In genomic region chr11:1401656-1402221, GRCh38 we compare ENCODE assay signal across 9 cellular contexts. TPM values are rescaled to one million over a fixed set of nuclear protein-coding genes. Genes with fewer than 3 reads are reported as not detected.
DNase-seq lines count a peak whose midpoint lies in the region; ATAC-seq and TF ChIP-seq lines count a peak whose summit lies in the region.
"Had no signal": no experiment of that assay in that cellular context is flagged by ENCODE, and none has a peak within 500 bp of the region (broad histone marks: within the 10 kb centered on the region; RNA-seq: fewer than 3 reads in every experiment).

No MANE protein-coding gene starts in this region.

- no peaks in the 10 kb centered on the region for H3K36me3 ChIP-seq in heart right ventricle
- no peaks in the 10 kb centered on the region for H3K36me3 ChIP-seq in sigmoid colon

- no peaks in the 10 kb centered on the region for H3K4me1 Mint-ChIP-seq in activated naive CD8-positive, alpha-beta T cell treated with anti-CD3 and anti-CD28 coated beads for 36 hours

- H3K27ac Mint-ChIP-seq in activated naive CD8-positive, alpha-beta T cell treated with anti-CD3 and anti-CD28 coated beads for 36 hours, result no peak overlapping the region
- H3K27ac Mint-ChIP-seq: T-helper 1 cell treated with Interleukin-12 subunit alpha and Interleukin-12 subunit beta and Interleukin-4 antibody, amounts not matched to agents 30 μg/mL and 1 μg/mL, for 36 hours had no signal

- H3K4me3 ChIP-seq in heart right ventricle (no peak overlapping the region), sigmoid colon (no peak overlapping the region)

- peak; percentile 10 for DNase-seq in NCI-H748 (lab: John Stamatoyannopoulos, UW; ENCODE audit: unreplicated experiment)
- DNase-seq in NCI-H748 treated with DMSO at 0.1 percent for 48 hours (lab: John Stamatoyannopoulos, UW), result no peak
- DNase-seq in NCI-H69 (lab: John Stamatoyannopoulos, UW), result peak; percentile 78
- DNase-seq in activated naive CD8-positive, alpha-beta T cell treated with anti-CD3 and anti-CD28 coated beads for 36 hours, result peak; percentile 52
- peak; percentile 74 to 80 for DNase-seq in heart right ventricle
- DNase-seq in retina, result peak; percentile 76
- DNase-seq in SHP77 treated with DMSO at 0.1 percent for 48 hours (lab: John Stamatoyannopoulos, UW), result no peak
- no peak for DNase-seq in sigmoid colon

- H3K9me3 Mint-ChIP-seq in activated naive CD8-positive, alpha-beta T cell treated with anti-CD3 and anti-CD28 coated beads for 36 hours, result no peaks in the 10 kb centered on the region
- H3K9me3 Mint-ChIP-seq: T-helper 1 cell treated with Interleukin-12 subunit alpha and Interleukin-12 subunit beta and Interleukin-4 antibody, amounts not matched to agents 30 μg/mL and 1 μg/mL, for 36 hours had no signal

- H3K27me3 ChIP-seq in heart right ventricle (peaks cover 0 to 46% (median 41%) of the 10 kb centered on the region in 7 donors), sigmoid colon (peaks cover 0 to 69% (median 47%) of the 10 kb centered on the region in 3 donors)

- TF ChIP-seq CTCF in heart right ventricle (IDR thresholded peaks at IDR 0.05) (no peak), sigmoid colon (IDR thresholded peaks at IDR 0.05) (no peak)

- WGBS in heart right ventricle, 2 donors, result 21 to 22% methylated on average over 22 to 23 of the region's 23 CpGs
- WGBS in sigmoid colon, 2 donors, result 19 to 24% methylated on average over 23 of the region's 23 CpGs

- no peak for TF ChIP-seq EP300 in sigmoid colon (IDR thresholded peaks at IDR 0.05)

- no peaks in the 10 kb centered on the region for H3K36me3 Mint-ChIP-seq in activated naive CD8-positive, alpha-beta T cell treated with anti-CD3 and anti-CD28 coated beads for 36 hours

- H3K9me3 ChIP-seq in heart right ventricle, result no peaks in the 10 kb centered on the region
- H3K9me3 ChIP-seq in sigmoid colon, result no peaks in the 10 kb centered on the region

- TF ChIP-seq POLR2A in sigmoid colon (IDR thresholded peaks at IDR 0.05), result no peak

- intact Hi-C loops in heart right ventricle (cut with DNase I) (no loop called here), sigmoid colon (cut with DNase I) (no loop called here)

- no peaks in the 10 kb centered on the region for H3K27me3 Mint-ChIP-seq in activated naive CD8-positive, alpha-beta T cell treated with anti-CD3 and anti-CD28 coated beads for 36 hours

- ATAC-seq in heart right ventricle, result peak; percentile 28 to 77 (median 62)

- H3K27ac ChIP-seq in heart right ventricle, result no peak overlapping the region
- H3K27ac ChIP-seq in sigmoid colon, result no peak overlapping the region

- H3K4me1 ChIP-seq in heart right ventricle (peaks cover 0 to 7% (median 0%) of the 10 kb centered on the region in 9 donors), sigmoid colon (peaks cover 0 to 4% (median 0%) of the 10 kb centered on the region in 4 donors)

- H3K4me3 Mint-ChIP-seq in activated naive CD8-positive, alpha-beta T cell treated with anti-CD3 and anti-CD28 coated beads for 36 hours, result no peak overlapping the region
- H3K4me3 Mint-ChIP-seq: T-helper 1 cell treated with Interleukin-12 subunit alpha and Interleukin-12 subunit beta and Interleukin-4 antibody, amounts not matched to agents 30 μg/mL and 1 μg/mL, for 36 hours had no signal

RNA-seq across cellular contexts. Expression of gene BRSK2, which starts 12.0 kb away (rescaled TPM):
- under 1 TPM; 0.46 to 0.97 TPM for total RNA-seq in activated naive CD8-positive, alpha-beta T cell treated with anti-CD3 and anti-CD28 coated beads for 36 hours
- total RNA-seq in heart right ventricle (under 1 TPM in 9 of 10 donors, not detected in 1; 0.13 to 0.91 (median 0.42) TPM), sigmoid colon (1 to 10 TPM; 1.8 to 3.2 (median 2.4) TPM)
- polyA plus RNA-seq in heart right ventricle (1 to 10 TPM in 1 of 2 donors, under 1 TPM in 1; 0.68 to 2.3 TPM), sigmoid colon (1 to 10 TPM in 1 of 3 donors, not detected in 2; 1.7 TPM)

Comparison
In these comparisons a context has a peak if more than half of its experiments do, and no peak if none do; other contexts are left out.
1. DNase-seq: peak in NCI-H748 (single experiment), NCI-H69 (single experiment), activated naive CD8-positive, alpha-beta T cell treated with anti-CD3 and anti-CD28 coated beads for 36 hours (single experiment), heart right ventricle (2 of 2) and retina (single experiment); none in NCI-H748 treated with DMSO at 0.1 percent for 48 hours (single experiment), SHP77 treated with DMSO at 0.1 percent for 48 hours (single experiment) and sigmoid colon (single experiment).